ENCODE assay signal across 10 cellular contexts in genomic region chr13:24203726-24204295, GRCh38. TPM values are rescaled to one million over a fixed set of nuclear protein-coding genes. Genes with fewer than 3 reads are reported as not detected.
DNase-seq lines count a peak whose midpoint lies in the region; ATAC-seq, FAIRE-seq and TF ChIP-seq lines count a peak whose summit lies in the region.
"Had no signal": no experiment of that assay in that cellular context is flagged by ENCODE, and none has a peak within 500 bp of the region (broad histone marks: within the 10 kb centered on the region; RNA-seq: fewer than 3 reads in every experiment).

No MANE protein-coding gene starts in this region.

- H3K27ac ChIP-seq in 22Rv1 (peak overlapping the region; percentile 81), endothelial cell of umbilical vein (ENCODE audit: insufficient read depth, low read depth, low read length) (no peak overlapping the region)

- peak; percentile 55 for FAIRE-seq in endothelial cell of umbilical vein (lab: Jason Lieb, UNC)

- no peaks in the 10 kb centered on the region for H3K9me1 ChIP-seq in endothelial cell of umbilical vein (replicated peaks; ENCODE audit: control insufficient read depth, extremely low read depth, insufficient read depth, low read length)

- H3K79me2 ChIP-seq in Loucy (ENCODE audit: insufficient read depth, low read length): peaks cover 68% of the 10 kb centered on the region
- H3K79me2 ChIP-seq in endothelial cell of umbilical vein (ENCODE audit: control insufficient read depth, insufficient read depth, low read length): peaks cover 3% of the 10 kb centered on the region

- CTCF ChIA-PET in endothelial cell of umbilical vein (lab: Charles Lee): interaction anchor here (0.7 to 1.9 kb wide), 6 partner anchors 42 to 282 kb away, joined by 3 to 12 read pairs (median 4); no protein-coding TSS in a partner anchor

- TF ChIP-seq CTCF in 22Rv1 (IDR thresholded peaks at IDR 0.05): no peak
- TF ChIP-seq CTCF in Loucy (conservative IDR thresholded peaks at IDR 0.05; ENCODE audit: low read length): no peak
- TF ChIP-seq CTCF in endothelial cell of umbilical vein (IDR thresholded peaks at IDR 0.05; ENCODE audit: extremely low read depth in 1 of 2, insufficient read depth in 1 of 2, low read depth in 1 of 2, low read length in 2 of 2): no peak

- H3K9ac ChIP-seq in Loucy (ENCODE audit: low read depth, low read length, poor library complexity, severe bottlenecking): peak overlapping the region; percentile 73
- H3K9ac ChIP-seq in endothelial cell of umbilical vein (replicated peaks; ENCODE audit: extremely low read depth, insufficient read depth, low read length): no peak overlapping the region

- dilution Hi-C loops in endothelial cell of umbilical vein (cut with MboI; ENCODE audit: extremely low pct_ligation_motif_present, low sequenced_read_pairs): no loop called here

- TF ChIP-seq POLR2A in endothelial cell of umbilical vein (IDR thresholded peaks at IDR 0.05; ENCODE audit: low read depth, low read length): no peak

- H3K27me3 ChIP-seq in Loucy (ENCODE audit: insufficient read depth, low read length, poor library complexity, severe bottlenecking) (no peaks in the 10 kb centered on the region), endothelial cell of umbilical vein (ENCODE audit: control insufficient read depth in 2 of 2, insufficient read depth in 2 of 2, low read length in 2 of 2) (no peaks in the 10 kb centered on the region)

- H4K20me1 ChIP-seq in Loucy (ENCODE audit: insufficient read depth, low read length, poor library complexity, severe bottlenecking) (no peaks in the 10 kb centered on the region), endothelial cell of umbilical vein (replicated peaks; ENCODE audit: control insufficient read depth, extremely low read depth, insufficient read depth, low read length) (no peaks in the 10 kb centered on the region)

- H3F3A ChIP-seq in Loucy (ENCODE audit: low read depth): peaks cover 5% of the 10 kb centered on the region

- peak overlapping the region; percentile 85 for H3K4me2 ChIP-seq in Loucy (ENCODE audit: low read depth, low read length, poor library complexity, severe bottlenecking)
- H3K4me2 ChIP-seq in endothelial cell of umbilical vein (ENCODE audit: insufficient read depth, low read length): peak overlapping the region; percentile 17

- no peaks in the 10 kb centered on the region for H3K9me2 ChIP-seq in Loucy (replicated peaks; ENCODE audit: low read depth, low read length)

- intact Hi-C loops in endothelial cell of umbilical vein (cut with micrococcal nuclease): no loop called here

- no peak for ATAC-seq in HG03378 (IDR thresholded peaks at IDR 0.05; ENCODE audit: unreplicated experiment)

- BruUV-seq in endothelial cell of umbilical vein (replicated peaks; lab: Mats Ljungman, UMichigan): no TSS peak

- peak overlapping the region; percentile 17; the same call in 1 of the 2 replicates for H3K4me3 ChIP-seq in GM08714 (ENCODE audit: low read length)
- peak overlapping the region; percentile 62 for H3K4me3 ChIP-seq in Loucy (ENCODE audit: low read length, poor library complexity, severe bottlenecking)
- H3K4me3 ChIP-seq in endothelial cell of umbilical vein (replicated peaks in 1 of 3; ENCODE audit: insufficient read depth in 1 of 3, low read depth in 1 of 3, low read length in 3 of 3): no peak overlapping the region

- DNase-seq in endothelial cell of umbilical vein (ENCODE audit: low read depth, low spot score): peak; percentile 42
- no peak for DNase-seq in ecto neural progenitor cell (ENCODE audit: low spot score)
- DNase-seq in A172 (ENCODE audit: low spot score): no peak
- no peak for DNase-seq in NCI-H1048 (lab: John Stamatoyannopoulos, UW)
- DNase-seq: cerebellar nuclear complex, NCI-H524 treated with DMSO at 0.1 percent for 48 hours had no signal

- no peaks in the 10 kb centered on the region for H3K36me3 ChIP-seq in Loucy (ENCODE audit: insufficient read depth, low read length)
- H3K36me3 ChIP-seq in endothelial cell of umbilical vein (ENCODE audit: control insufficient read depth in 2 of 2, extremely low read depth in 1 of 2, insufficient read depth in 2 of 2, low read length in 2 of 2): no peaks in the 10 kb centered on the region

- H3K9me3 ChIP-seq in Loucy (ENCODE audit: insufficient read depth, low read depth, low read length) (no peaks in the 10 kb centered on the region), endothelial cell of umbilical vein (replicated peaks; ENCODE audit: control insufficient read depth, insufficient read depth, low read length) (no peaks in the 10 kb centered on the region)

- H3K4me1 ChIP-seq in Loucy (ENCODE audit: insufficient read depth, low read length, poor library complexity, severe bottlenecking): peaks cover 37% of the 10 kb centered on the region
- peaks cover 15% of the 10 kb centered on the region for H3K4me1 ChIP-seq in endothelial cell of umbilical vein (ENCODE audit: control insufficient read depth, extremely low read depth, insufficient read depth, low read length)

- H2AFZ ChIP-seq in Loucy (ENCODE audit: low read length): 0 out of 2 replicates have a peak overlapping the region, but pooled peaks have one; percentile 5
- H2AFZ ChIP-seq in endothelial cell of umbilical vein (ENCODE audit: low read depth, low read length): no peak overlapping the region

- POLR2A ChIA-PET in endothelial cell of umbilical vein (lab: Charles Lee): no interaction called here

TF ChIP-seq in endothelial cell of umbilical vein, 7 proteins besides CTCF, POLR2A, EP300 and RAD21:
- no peak for TF ChIP-seq FOS (IDR thresholded peaks at IDR 0.05; ENCODE audit: borderline replicate concordance, insufficient read depth, low read length)
- TF ChIP-seq, protein P1, sequence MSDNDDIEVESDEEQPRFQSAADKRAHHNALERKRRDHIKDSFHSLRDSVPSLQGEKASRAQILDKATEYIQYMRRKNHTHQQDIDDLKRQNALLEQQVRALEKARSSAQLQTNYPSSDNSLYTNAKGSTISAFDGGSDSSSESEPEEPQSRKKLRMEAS (IDR thresholded peaks at IDR 0.05; ENCODE audit: insufficient read depth, insufficient read length): no peak
- TF ChIP-seq JUN (IDR thresholded peaks at IDR 0.05; ENCODE audit: borderline replicate concordance, insufficient read depth, insufficient read length, low read depth): no peak
- no peak for TF ChIP-seq EZH2 (IDR thresholded peaks at IDR 0.05; ENCODE audit: borderline replicate concordance, low read depth, low read length, severe bottlenecking)
- no peak for TF ChIP-seq GATA2 (IDR thresholded peaks at IDR 0.05; ENCODE audit: insufficient read depth, insufficient read length, low read depth, low read length)

RNA-seq across cellular contexts. Expression of gene SPATA13, which starts 43.3 kb away (rescaled TPM):
- total RNA-seq in endothelial cell of umbilical vein: 12.9 and 13.3 TPM in 2 replicates
- polyA plus RNA-seq in endothelial cell of umbilical vein: 5.3 and 6.6 TPM in 2 replicates
- 3.3 and 3.5 TPM in 2 replicates for polyA plus RNA-seq in endothelial cell of umbilical vein (2011; cell fraction: cytosol; rRNA removed)
- polyA plus RNA-seq in endothelial cell of umbilical vein (2011; cell fraction: nucleus; rRNA removed): 16.3 and 19.5 TPM in 2 replicates
- polyA plus RNA-seq in endothelial cell of umbilical vein (2012): 7.7 and 7.8 TPM in 2 replicates
- 9.5 and 10.9 TPM in 2 replicates for polyA minus RNA-seq in endothelial cell of umbilical vein
- 8.3 TPM for polyA minus RNA-seq in endothelial cell of umbilical vein (2011; cell fraction: cytosol; rRNA and poly(A)+ RNA removed)
- polyA minus RNA-seq in endothelial cell of umbilical vein (2011; cell fraction: nucleus; rRNA and poly(A)+ RNA removed): 9.8 and 17.5 TPM in 2 replicates
- 3.4 and 4.8 TPM in 2 replicates for total RNA-seq in A172 (2014; rRNA removed; shearing (Covaris generic))

Comparison
In these comparisons a context has a peak if more than half of its experiments do, and no peak if none do; other contexts are left out.
1. H3K4me3 ChIP-seq: peak in GM08714 (single experiment) and Loucy (single experiment); none in endothelial cell of umbilical vein (0 of 3).